Comparison of ENCODE assay signal across 12 cellular contexts in the genomic region with DNA sequence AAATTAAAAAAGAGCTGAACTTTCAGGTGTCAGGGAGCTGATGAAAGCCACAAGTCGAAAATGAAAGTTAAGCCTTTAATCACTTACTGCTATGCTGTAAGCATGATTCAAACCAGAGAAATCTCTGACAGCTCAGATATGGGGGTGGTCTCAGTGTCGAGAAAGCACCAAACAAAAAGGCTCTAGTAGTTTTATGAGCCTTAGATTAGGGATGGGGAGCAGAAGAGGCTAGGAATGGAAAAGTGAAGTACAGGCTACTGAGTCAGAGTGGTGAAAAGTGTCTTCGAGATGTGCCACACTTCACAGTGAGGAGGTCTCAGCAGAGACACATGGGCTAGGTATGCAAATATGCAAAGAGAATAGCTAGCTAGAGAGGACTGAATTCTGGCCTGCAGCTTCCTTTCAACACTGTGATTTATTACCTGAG.
DNase-seq lines count a peak whose midpoint lies in the region; ATAC-seq and TF ChIP-seq lines count a peak whose summit lies in the region.
"Had no signal": no experiment of that assay in that cellular context is flagged by ENCODE, and none has a peak within 500 bp of the region (broad histone marks: within the 10 kb centered on the region; RNA-seq: fewer than 3 reads in every experiment).

No MANE protein-coding gene starts in this region.

- H3K9me3 ChIP-seq in gastroesophageal sphincter = no peaks in the 10 kb centered on the region
- no peaks in the 10 kb centered on the region for H3K9me3 ChIP-seq in CD8-positive, alpha-beta memory T cell (ENCODE audit: low read length)

- H3K27me3 ChIP-seq in GM06990 (replicated peaks; ENCODE audit: control insufficient read depth, insufficient read depth, low read length) (no peaks in the 10 kb centered on the region), gastroesophageal sphincter (no peaks in the 10 kb centered on the region)
- no peaks in the 10 kb centered on the region for H3K27me3 ChIP-seq in CD8-positive, alpha-beta memory T cell (ENCODE audit: insufficient read depth, low read length, poor library complexity, severe bottlenecking)

- ATAC-seq in GM19455 (IDR thresholded peaks at IDR 0.05; ENCODE audit: unreplicated experiment) (peak; percentile 98), HG03095 (IDR thresholded peaks at IDR 0.05; ENCODE audit: unreplicated experiment) (peak; percentile 97), gastroesophageal sphincter (no peak), esophagus mucosa (no peak)
- ATAC-seq: effector memory CD8-positive, alpha-beta T cell had no signal

- H3K4me3 ChIP-seq in GM06990 (replicated peaks; ENCODE audit: low read depth, low read length) (peak overlapping the region; percentile 36), gastroesophageal sphincter (no peak overlapping the region)
- H3K4me3 ChIP-seq in CD8-positive, alpha-beta memory T cell (ENCODE audit: low read length) = no peak overlapping the region

- CTCF ChIA-PET in CD8-positive, alpha-beta memory T cell (lab: Charles Lee) = no interaction called here

- no peak for TF ChIP-seq POLR2A in gastroesophageal sphincter (IDR thresholded peaks at IDR 0.05)

- DNase-seq in GM06990 (ENCODE audit: extremely low read depth, insufficient read length) (peak; percentile 52), dedifferentiated amniotic fluid mesenchymal stem cell (ENCODE audit: extremely low spot score) (peak; percentile 19), cerebellar nuclear complex (lab: John Stamatoyannopoulos, UW) (no peak)
- DNase-seq in CD8-positive, alpha-beta memory T cell = no peak
- DNase-seq: activated CD8-positive, alpha-beta memory T cell treated with anti-CD3 and anti-CD28 coated beads for 24 hours; effector memory CD8-positive, alpha-beta T cell; GF-D8; NCI-H187 treated with DMSO at 0.1 percent for 48 hours had no signal

- no peak overlapping the region for H3K27ac Mint-ChIP-seq in CD8-positive, alpha-beta memory T cell
- H3K27ac Mint-ChIP-seq: effector memory CD8-positive, alpha-beta T cell had no signal

- peaks cover 0 to 4% (median 0%) of the 10 kb centered on the region in 5 donors for H3K9me3 Mint-ChIP-seq in CD8-positive, alpha-beta memory T cell
- H3K9me3 Mint-ChIP-seq: effector memory CD8-positive, alpha-beta T cell had no signal

- no peaks in the 10 kb centered on the region for H3K27me3 Mint-ChIP-seq in CD8-positive, alpha-beta memory T cell
- H3K27me3 Mint-ChIP-seq: effector memory CD8-positive, alpha-beta T cell had no signal

- H3K4me1 Mint-ChIP-seq in CD8-positive, alpha-beta memory T cell = no peaks in the 10 kb centered on the region

- POLR2A ChIA-PET in CD8-positive, alpha-beta memory T cell (lab: Charles Lee) = no interaction called here

- no peak overlapping the region for H3K27ac ChIP-seq in gastroesophageal sphincter
- H3K27ac ChIP-seq in CD8-positive, alpha-beta memory T cell (ENCODE audit: low read depth, low read length) = no peak overlapping the region

- no peaks in the 10 kb centered on the region for H3K4me1 ChIP-seq in gastroesophageal sphincter
- H3K4me1 ChIP-seq in CD8-positive, alpha-beta memory T cell (ENCODE audit: insufficient read depth, low read length) = no peaks in the 10 kb centered on the region

- 20% methylated on average over 3 of the region's 3 CpGs; no CpG with 5 or more reads in 1 of the 2 donors for WGBS in gastroesophageal sphincter (ENCODE audit: low coverage in 1 of 2), 2 donors

- H3K36me3 Mint-ChIP-seq in CD8-positive, alpha-beta memory T cell = no peaks in the 10 kb centered on the region

- TF ChIP-seq EP300 in gastroesophageal sphincter (IDR thresholded peaks at IDR 0.05) = no peak

- H3K36me3 ChIP-seq in GM06990 (ENCODE audit: control insufficient read depth, insufficient read depth, low read length) (no peaks in the 10 kb centered on the region), gastroesophageal sphincter (no peaks in the 10 kb centered on the region)
- no peaks in the 10 kb centered on the region for H3K36me3 ChIP-seq in CD8-positive, alpha-beta memory T cell (ENCODE audit: insufficient read depth, low read length)

- TF ChIP-seq CTCF in GM06990 (IDR thresholded peaks at IDR 0.05; ENCODE audit: insufficient read depth, low read length, poor library complexity, severe bottlenecking) = no peak
- TF ChIP-seq CTCF in gastroesophageal sphincter (IDR thresholded peaks at IDR 0.05) = no peak

- H3K4me3 Mint-ChIP-seq in CD8-positive, alpha-beta memory T cell = peak overlapping the region in 1 of 7 donors; percentile 52
- H3K4me3 Mint-ChIP-seq: effector memory CD8-positive, alpha-beta T cell had no signal

Comparison
In these comparisons a context has a peak if more than half of its experiments do, and no peak if none do; other contexts are left out.
1. DNase-seq: peak in GM06990 (single experiment) and dedifferentiated amniotic fluid mesenchymal stem cell (single experiment); none in CD8-positive, alpha-beta memory T cell (0 of 5) and cerebellar nuclear complex (0 of 2).
2. ATAC-seq: peak in GM19455 (single experiment) and HG03095 (single experiment); none in gastroesophageal sphincter (single experiment) and esophagus mucosa (single experiment).